Comparison of ENCODE assay signal across 15 cellular contexts in genomic region chr6:12286381-12287132, GRCh38. TPM values are rescaled to one million over a fixed set of nuclear protein-coding genes. Genes with fewer than 3 reads are reported as not detected.
A peak's percentile ranks its signal among the peaks of the same experiment; 100 is the strongest.
DNase-seq lines count a peak whose midpoint lies in the region; ATAC-seq and TF ChIP-seq lines count a peak whose summit lies in the region.
"Had no signal": no experiment of that assay in that cellular context is flagged by ENCODE, and none has a peak within 500 bp of the region (broad histone marks: within the 10 kb centered on the region; RNA-seq: fewer than 3 reads in every experiment).

No MANE protein-coding gene starts in this region.

- no peak overlapping the region for H2BK120ac ChIP-seq in mesenchymal stem cell (ENCODE audit: low read depth, low read length)

- TF ChIP-seq CTCF in AG09309 (IDR thresholded peaks at IDR 0.05; ENCODE audit: control insufficient read depth, insufficient read depth, low read depth, low read length, missing control alignments), result no peak
- TF ChIP-seq CTCF in ascending aorta (IDR thresholded peaks at IDR 0.05), result no peak

- H3K36me3 ChIP-seq in SK-N-MC (ENCODE audit: insufficient read depth, low read length), result no peaks in the 10 kb centered on the region
- no peaks in the 10 kb centered on the region for H3K36me3 ChIP-seq in mesenchymal stem cell (ENCODE audit: control insufficient read depth in 1 of 2, insufficient read depth in 2 of 2, low read depth in 1 of 2, low read length in 2 of 2)
- H3K36me3 ChIP-seq in ascending aorta, result no peaks in the 10 kb centered on the region
- H3K36me3 ChIP-seq: BLaER1, thyroid gland had no signal

- H2BK12ac ChIP-seq in mesenchymal stem cell (ENCODE audit: low read length in 2 of 2), result no peak overlapping the region

- H3K27me3 ChIP-seq in mesenchymal stem cell (ENCODE audit: control insufficient read depth in 1 of 2, insufficient read depth in 1 of 2, low read length in 2 of 2) (no peaks in the 10 kb centered on the region), ascending aorta (no peaks in the 10 kb centered on the region)
- H3K27me3 ChIP-seq: thyroid gland had no signal

- no peak overlapping the region for H2BK5ac ChIP-seq in mesenchymal stem cell (ENCODE audit: low read depth, low read length, poor library complexity, severe bottlenecking)

- peaks cover 1% of the 10 kb centered on the region for H3K79me1 ChIP-seq in mesenchymal stem cell (replicated peaks; ENCODE audit: low read length, poor library complexity, severe bottlenecking)

- no peak overlapping the region for H3K9ac ChIP-seq in SK-N-MC (ENCODE audit: insufficient read length)
- H3K9ac ChIP-seq in mesenchymal stem cell (ENCODE audit: low read length), result no peak overlapping the region
- H3K9ac ChIP-seq: BLaER1, KMS-11 had no signal

- no peak overlapping the region for H3K4me2 ChIP-seq in mesenchymal stem cell (ENCODE audit: low read length, poor library complexity, severe bottlenecking)
- H3K4me2 ChIP-seq: BLaER1, KMS-11 had no signal

- H3K4me1 ChIP-seq in mesenchymal stem cell (ENCODE audit: control insufficient read depth, insufficient read depth, low read depth, low read length) (peaks cover 4% of the 10 kb centered on the region), ascending aorta (peaks cover 0 to 7% of the 10 kb centered on the region in 2 donors)

- no peak for ATAC-seq in HG02763 (IDR thresholded peaks at IDR 0.05; ENCODE audit: unreplicated experiment)

- H3K14ac ChIP-seq in mesenchymal stem cell (ENCODE audit: low read length in 2 of 2), result no peak overlapping the region

- H2AK5ac ChIP-seq in mesenchymal stem cell (ENCODE audit: low read length, severe bottlenecking), result no peak overlapping the region

- no peak overlapping the region for H3K23ac ChIP-seq in mesenchymal stem cell (ENCODE audit: low read length in 2 of 2)

- H3K4ac ChIP-seq in mesenchymal stem cell (ENCODE audit: low read depth in 1 of 2, low read length in 2 of 2), result no peak overlapping the region

- intact Hi-C loops in ascending aorta (cut with DNase I), result loop anchor here (5.0 kb wide), 1 partner anchor 629 kb away; no protein-coding TSS in a partner anchor

- H4K8ac ChIP-seq in mesenchymal stem cell (ENCODE audit: low read length), result no peak overlapping the region

- DNase-seq in AG09309 (ENCODE audit: low read depth) (peak; percentile 85), HT-29 (ENCODE audit: low spot score) (peak; percentile 52), SK-N-MC (ENCODE audit: low read depth, low spot score) (peak; percentile 56), mesenchymal stem cell (peak; percentile 54), ascending aorta (ENCODE audit: low spot score in 2 of 2) (no peak), SW 1271 (lab: John Stamatoyannopoulos, UW) (no peak)
- no peak for DNase-seq in central memory CD4-positive, alpha-beta T cell
- DNase-seq: activated naive CD8-positive, alpha-beta T cell treated with anti-CD3 and anti-CD28 coated beads for 36 hours; cerebellar nuclear complex; occipital lobe; thyroid gland had no signal

- H3K9me3 ChIP-seq in SK-N-MC (ENCODE audit: low read depth, low read length), result no peaks in the 10 kb centered on the region
- no peaks in the 10 kb centered on the region for H3K9me3 ChIP-seq in mesenchymal stem cell (ENCODE audit: control insufficient read depth, low read length)
- no peaks in the 10 kb centered on the region for H3K9me3 ChIP-seq in ascending aorta
- H3K9me3 ChIP-seq: BLaER1, thyroid gland had no signal

- no peak overlapping the region for H4K91ac ChIP-seq in mesenchymal stem cell (ENCODE audit: low read length)

- no peak overlapping the region for H2AFZ ChIP-seq in mesenchymal stem cell (ENCODE audit: low read depth, low read length)

- H3K18ac ChIP-seq in mesenchymal stem cell (ENCODE audit: low read depth in 1 of 2, low read length in 2 of 2), result no peak overlapping the region

- WGBS in mesenchymal stem cell, result 97% methylated on average over 2 of the region's 4 CpGs

- H2BK15ac ChIP-seq in mesenchymal stem cell (ENCODE audit: low read depth, poor library complexity, severe bottlenecking), result no peak overlapping the region

- H3K4me3 ChIP-seq in AG09309 (ENCODE audit: control insufficient read depth, low read depth, low read length) (no peak overlapping the region), SK-N-MC (no peak overlapping the region), mesenchymal stem cell (ENCODE audit: insufficient read depth in 1 of 2, low read depth in 1 of 2, low read length in 2 of 2) (no peak overlapping the region), ascending aorta (no peak overlapping the region)
- H3K4me3 ChIP-seq: BLaER1, lung, thyroid gland had no signal

- H3K27ac ChIP-seq in SK-N-MC, result no peak overlapping the region
- peak overlapping the region; percentile 41 for H3K27ac ChIP-seq in mesenchymal stem cell (ENCODE audit: low read length, poor library complexity, severe bottlenecking)
- H3K27ac ChIP-seq in ascending aorta, result no peak overlapping the region
- H3K27ac ChIP-seq: BLaER1, KMS-11, thyroid gland had no signal

RNA-seq across cellular contexts. Expression of gene EDN1, which starts 3.6 kb away (rescaled TPM):
- total RNA-seq in HT-29 (2014; rRNA removed; shearing (Covaris generic)), result 37.0 and 43.2 TPM in 2 replicates
- polyA plus RNA-seq in mesenchymal stem cell (2013, experiment 1 of 2), result 3.7 TPM
- polyA plus RNA-seq in mesenchymal stem cell (2013, experiment 2 of 2), result 3.2 TPM
- 27.8 TPM for total RNA-seq in ascending aorta
- total RNA-seq: activated naive CD8-positive, alpha-beta T cell treated with anti-CD3 and anti-CD28 coated beads for 36 hours had no signal

Comparison
In these comparisons a context has a peak if more than half of its experiments do, and no peak if none do; other contexts are left out.
1. DNase-seq: peak in AG09309 (single experiment), HT-29 (single experiment), SK-N-MC (single experiment) and mesenchymal stem cell (single experiment); none in central memory CD4-positive, alpha-beta T cell (single experiment), ascending aorta (0 of 2) and SW 1271 (0 of 2).